In the genomic region with DNA sequence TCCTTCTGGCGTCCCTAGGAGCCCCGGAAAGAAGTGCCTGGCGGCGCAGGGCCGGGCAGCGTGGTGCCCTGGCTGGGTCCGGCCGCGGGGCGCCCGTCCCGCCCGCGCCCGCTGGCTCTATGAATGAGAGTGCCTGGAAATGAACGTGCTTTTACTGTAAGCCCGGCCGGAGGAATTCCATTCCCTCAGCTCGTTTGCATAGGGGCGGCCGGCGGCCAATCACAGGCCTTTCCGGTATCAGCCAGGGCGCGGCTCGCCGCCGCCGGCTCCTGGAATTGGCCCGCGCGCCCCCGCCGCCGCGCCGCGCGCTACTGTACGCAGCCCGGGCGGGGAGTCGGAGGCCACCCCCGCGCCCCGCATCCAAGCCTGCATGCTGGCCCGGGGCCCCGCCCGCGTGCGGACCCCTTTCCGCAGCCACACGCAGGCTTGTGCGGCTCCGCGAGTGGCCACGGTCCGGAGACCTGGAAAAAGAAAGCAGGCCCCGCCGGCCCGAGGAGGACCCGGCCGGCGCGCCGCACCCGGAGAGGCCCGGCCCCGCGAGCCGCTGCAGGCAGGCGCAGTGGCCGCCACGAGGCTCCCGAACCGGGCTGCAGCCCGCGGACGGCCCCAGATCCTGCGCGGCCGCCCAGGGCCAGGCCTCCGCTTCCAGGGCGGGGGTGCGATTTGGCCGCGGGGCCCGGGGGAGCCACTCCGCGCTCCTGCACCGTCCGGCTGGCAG, we compare ENCODE assay signal across 1 cellular context.
A peak's percentile ranks its signal among the peaks of the same experiment; 100 is the strongest.
TF ChIP-seq lines count a peak whose summit lies in the region.

No MANE protein-coding gene starts in this region.

TF ChIP-seq in HepG2, 621 proteins besides CTCF, POLR2A, EP300 and RAD21 (continued from another document and continues in another):
- TF ChIP-seq, protein P1, sequence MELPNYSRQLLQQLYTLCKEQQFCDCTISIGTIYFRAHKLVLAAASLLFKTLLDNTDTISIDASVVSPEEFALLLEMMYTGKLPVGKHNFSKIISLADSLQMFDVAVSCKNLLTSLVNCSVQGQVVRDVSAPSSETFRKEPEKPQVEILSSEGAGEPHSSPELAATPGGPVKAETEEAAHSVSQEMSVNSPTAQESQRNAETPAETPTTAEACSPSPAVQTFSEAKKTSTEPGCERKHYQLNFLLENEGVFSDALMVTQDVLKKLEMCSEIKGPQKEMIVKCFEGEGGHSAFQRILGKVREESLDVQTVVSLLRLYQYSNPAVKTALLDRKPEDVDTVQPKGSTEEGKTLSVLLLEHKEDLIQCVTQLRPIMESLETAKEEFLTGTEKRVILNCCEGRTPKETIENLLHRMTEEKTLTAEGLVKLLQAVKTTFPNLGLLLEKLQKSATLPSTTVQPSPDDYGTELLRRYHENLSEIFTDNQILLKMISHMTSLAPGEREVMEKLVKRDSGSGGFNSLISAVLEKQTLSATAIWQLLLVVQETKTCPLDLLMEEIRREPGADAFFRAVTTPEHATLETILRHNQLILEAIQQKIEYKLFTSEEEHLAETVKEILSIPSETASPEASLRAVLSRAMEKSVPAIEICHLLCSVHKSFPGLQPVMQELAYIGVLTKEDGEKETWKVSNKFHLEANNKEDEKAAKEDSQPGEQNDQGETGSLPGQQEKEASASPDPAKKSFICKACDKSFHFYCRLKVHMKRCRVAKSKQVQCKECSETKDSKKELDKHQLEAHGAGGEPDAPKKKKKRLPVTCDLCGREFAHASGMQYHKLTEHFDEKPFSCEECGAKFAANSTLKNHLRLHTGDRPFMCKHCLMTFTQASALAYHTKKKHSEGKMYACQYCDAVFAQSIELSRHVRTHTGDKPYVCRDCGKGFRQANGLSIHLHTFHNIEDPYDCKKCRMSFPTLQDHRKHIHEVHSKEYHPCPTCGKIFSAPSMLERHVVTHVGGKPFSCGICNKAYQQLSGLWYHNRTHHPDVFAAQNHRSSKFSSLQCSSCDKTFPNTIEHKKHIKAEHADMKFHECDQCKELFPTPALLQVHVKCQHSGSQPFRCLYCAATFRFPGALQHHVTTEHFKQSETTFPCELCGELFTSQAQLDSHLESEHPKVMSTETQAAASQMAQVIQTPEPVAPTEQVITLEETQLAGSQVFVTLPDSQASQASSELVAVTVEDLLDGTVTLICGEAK (IDR thresholded peaks at IDR 0.05): no peak
- TF ChIP-seq, protein P1 (CRISPR knock-in tag; IDR thresholded peaks at IDR 0.05): no peak
- TF ChIP-seq ZNF850 (CRISPR knock-in tag; conservative IDR thresholded peaks at IDR 0.05): no peak
- no peak for TF ChIP-seq JUND (CRISPR knock-in tag; IDR thresholded peaks at IDR 0.05)
- no peak for TF ChIP-seq ZNF253 (CRISPR knock-in tag; IDR thresholded peaks at IDR 0.05; ENCODE audit: borderline replicate concordance)
- TF ChIP-seq SCMH1 (CRISPR knock-in tag; IDR thresholded peaks at IDR 0.05; ENCODE audit: borderline replicate concordance): no peak
- peak; percentile 50 for TF ChIP-seq NFYC (CRISPR knock-in tag; IDR thresholded peaks at IDR 0.05)
- no peak for TF ChIP-seq ZNF333 (CRISPR knock-in tag; IDR thresholded peaks at IDR 0.05; ENCODE audit: borderline replicate concordance)
- TF ChIP-seq, protein P2, sequence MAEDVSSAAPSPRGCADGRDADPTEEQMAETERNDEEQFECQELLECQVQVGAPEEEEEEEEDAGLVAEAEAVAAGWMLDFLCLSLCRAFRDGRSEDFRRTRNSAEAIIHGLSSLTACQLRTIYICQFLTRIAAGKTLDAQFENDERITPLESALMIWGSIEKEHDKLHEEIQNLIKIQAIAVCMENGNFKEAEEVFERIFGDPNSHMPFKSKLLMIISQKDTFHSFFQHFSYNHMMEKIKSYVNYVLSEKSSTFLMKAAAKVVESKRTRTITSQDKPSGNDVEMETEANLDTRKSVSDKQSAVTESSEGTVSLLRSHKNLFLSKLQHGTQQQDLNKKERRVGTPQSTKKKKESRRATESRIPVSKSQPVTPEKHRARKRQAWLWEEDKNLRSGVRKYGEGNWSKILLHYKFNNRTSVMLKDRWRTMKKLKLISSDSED (CRISPR knock-in tag; IDR thresholded peaks at IDR 0.05): 0 out of 2 replicates have a peak, but pooled peaks have one; percentile 69
- TF ChIP-seq SRSF4 (IDR thresholded peaks at IDR 0.05; ENCODE audit: low read depth, low read length, poor library complexity, severe bottlenecking): no peak
- no peak for TF ChIP-seq PITX1 (CRISPR knock-in tag; IDR thresholded peaks at IDR 0.05)
- TF ChIP-seq AKAP8 (CRISPR knock-in tag; IDR thresholded peaks at IDR 0.05): no peak
- TF ChIP-seq, protein P3, sequence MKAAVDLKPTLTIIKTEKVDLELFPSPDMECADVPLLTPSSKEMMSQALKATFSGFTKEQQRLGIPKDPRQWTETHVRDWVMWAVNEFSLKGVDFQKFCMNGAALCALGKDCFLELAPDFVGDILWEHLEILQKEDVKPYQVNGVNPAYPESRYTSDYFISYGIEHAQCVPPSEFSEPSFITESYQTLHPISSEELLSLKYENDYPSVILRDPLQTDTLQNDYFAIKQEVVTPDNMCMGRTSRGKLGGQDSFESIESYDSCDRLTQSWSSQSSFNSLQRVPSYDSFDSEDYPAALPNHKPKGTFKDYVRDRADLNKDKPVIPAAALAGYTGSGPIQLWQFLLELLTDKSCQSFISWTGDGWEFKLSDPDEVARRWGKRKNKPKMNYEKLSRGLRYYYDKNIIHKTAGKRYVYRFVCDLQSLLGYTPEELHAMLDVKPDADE (CRISPR knock-in tag; IDR thresholded peaks at IDR 0.05): no peak
- peak; percentile 70; the same call in 1 of the 2 replicates for TF ChIP-seq ZNF790 (CRISPR knock-in tag; IDR thresholded peaks at IDR 0.05; ENCODE audit: borderline replicate concordance)
- TF ChIP-seq TRIM24 (CRISPR knock-in tag; IDR thresholded peaks at IDR 0.05): no peak
- no peak for TF ChIP-seq ZFP62 (CRISPR knock-in tag; IDR thresholded peaks at IDR 0.05)
- TF ChIP-seq KMT2B (CRISPR knock-in tag; IDR thresholded peaks at IDR 0.05): no peak; the same call in 1 of the 2 replicates
- no peak for TF ChIP-seq SP5 (CRISPR knock-in tag; IDR thresholded peaks at IDR 0.05; ENCODE audit: borderline replicate concordance, low read depth)
- TF ChIP-seq, protein P4, sequence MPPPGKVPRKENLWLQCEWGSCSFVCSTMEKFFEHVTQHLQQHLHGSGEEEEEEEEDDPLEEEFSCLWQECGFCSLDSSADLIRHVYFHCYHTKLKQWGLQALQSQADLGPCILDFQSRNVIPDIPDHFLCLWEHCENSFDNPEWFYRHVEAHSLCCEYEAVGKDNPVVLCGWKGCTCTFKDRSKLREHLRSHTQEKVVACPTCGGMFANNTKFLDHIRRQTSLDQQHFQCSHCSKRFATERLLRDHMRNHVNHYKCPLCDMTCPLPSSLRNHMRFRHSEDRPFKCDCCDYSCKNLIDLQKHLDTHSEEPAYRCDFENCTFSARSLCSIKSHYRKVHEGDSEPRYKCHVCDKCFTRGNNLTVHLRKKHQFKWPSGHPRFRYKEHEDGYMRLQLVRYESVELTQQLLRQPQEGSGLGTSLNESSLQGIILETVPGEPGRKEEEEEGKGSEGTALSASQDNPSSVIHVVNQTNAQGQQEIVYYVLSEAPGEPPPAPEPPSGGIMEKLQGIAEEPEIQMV (CRISPR knock-in tag; IDR thresholded peaks at IDR 0.05; ENCODE audit: low read depth): no peak
- TF ChIP-seq SOX5 (CRISPR knock-in tag; IDR thresholded peaks at IDR 0.05; ENCODE audit: borderline replicate concordance): no peak
- no peak for TF ChIP-seq ZNF558 (CRISPR knock-in tag; IDR thresholded peaks at IDR 0.05; ENCODE audit: borderline replicate concordance)
- TF ChIP-seq ZNF598 (CRISPR knock-in tag; IDR thresholded peaks at IDR 0.05; ENCODE audit: borderline replicate concordance): no peak
- TF ChIP-seq MAFF (IDR thresholded peaks at IDR 0.05; ENCODE audit: low read depth, low read length): no peak
- peak; percentile 81 for TF ChIP-seq DR1 (CRISPR knock-in tag; IDR thresholded peaks at IDR 0.05)
- TF ChIP-seq HNRNPH1 (optimal IDR thresholded peaks at IDR 0.05; ENCODE audit: low read depth, low read length): no peak
- peak; percentile 21; the same call in 1 of the 2 replicates for TF ChIP-seq ATF7-NPFF (CRISPR knock-in tag; IDR thresholded peaks at IDR 0.05; ENCODE audit: low read depth)
- TF ChIP-seq ZNF180 (CRISPR knock-in tag; IDR thresholded peaks at IDR 0.05; ENCODE audit: borderline replicate concordance, low read depth): no peak
- no peak for TF ChIP-seq ATM (IDR thresholded peaks at IDR 0.05; ENCODE audit: borderline replicate concordance)
- TF ChIP-seq, protein P5, sequence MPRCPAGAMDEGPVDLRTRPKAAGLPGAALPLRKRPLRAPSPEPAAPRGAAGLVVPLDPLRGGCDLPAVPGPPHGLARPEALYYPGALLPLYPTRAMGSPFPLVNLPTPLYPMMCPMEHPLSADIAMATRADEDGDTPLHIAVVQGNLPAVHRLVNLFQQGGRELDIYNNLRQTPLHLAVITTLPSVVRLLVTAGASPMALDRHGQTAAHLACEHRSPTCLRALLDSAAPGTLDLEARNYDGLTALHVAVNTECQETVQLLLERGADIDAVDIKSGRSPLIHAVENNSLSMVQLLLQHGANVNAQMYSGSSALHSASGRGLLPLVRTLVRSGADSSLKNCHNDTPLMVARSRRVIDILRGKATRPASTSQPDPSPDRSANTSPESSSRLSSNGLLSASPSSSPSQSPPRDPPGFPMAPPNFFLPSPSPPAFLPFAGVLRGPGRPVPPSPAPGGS (CRISPR knock-in tag; IDR thresholded peaks at IDR 0.05): no peak
- no peak for TF ChIP-seq ZSCAN31 (CRISPR knock-in tag; IDR thresholded peaks at IDR 0.05; ENCODE audit: low read depth)
- no peak; the same call in 1 of the 2 replicates for TF ChIP-seq GATAD2A (CRISPR knock-in tag; IDR thresholded peaks at IDR 0.05)
- TF ChIP-seq ZNF124 (CRISPR knock-in tag; IDR thresholded peaks at IDR 0.05): no peak
- TF ChIP-seq, protein P6, sequence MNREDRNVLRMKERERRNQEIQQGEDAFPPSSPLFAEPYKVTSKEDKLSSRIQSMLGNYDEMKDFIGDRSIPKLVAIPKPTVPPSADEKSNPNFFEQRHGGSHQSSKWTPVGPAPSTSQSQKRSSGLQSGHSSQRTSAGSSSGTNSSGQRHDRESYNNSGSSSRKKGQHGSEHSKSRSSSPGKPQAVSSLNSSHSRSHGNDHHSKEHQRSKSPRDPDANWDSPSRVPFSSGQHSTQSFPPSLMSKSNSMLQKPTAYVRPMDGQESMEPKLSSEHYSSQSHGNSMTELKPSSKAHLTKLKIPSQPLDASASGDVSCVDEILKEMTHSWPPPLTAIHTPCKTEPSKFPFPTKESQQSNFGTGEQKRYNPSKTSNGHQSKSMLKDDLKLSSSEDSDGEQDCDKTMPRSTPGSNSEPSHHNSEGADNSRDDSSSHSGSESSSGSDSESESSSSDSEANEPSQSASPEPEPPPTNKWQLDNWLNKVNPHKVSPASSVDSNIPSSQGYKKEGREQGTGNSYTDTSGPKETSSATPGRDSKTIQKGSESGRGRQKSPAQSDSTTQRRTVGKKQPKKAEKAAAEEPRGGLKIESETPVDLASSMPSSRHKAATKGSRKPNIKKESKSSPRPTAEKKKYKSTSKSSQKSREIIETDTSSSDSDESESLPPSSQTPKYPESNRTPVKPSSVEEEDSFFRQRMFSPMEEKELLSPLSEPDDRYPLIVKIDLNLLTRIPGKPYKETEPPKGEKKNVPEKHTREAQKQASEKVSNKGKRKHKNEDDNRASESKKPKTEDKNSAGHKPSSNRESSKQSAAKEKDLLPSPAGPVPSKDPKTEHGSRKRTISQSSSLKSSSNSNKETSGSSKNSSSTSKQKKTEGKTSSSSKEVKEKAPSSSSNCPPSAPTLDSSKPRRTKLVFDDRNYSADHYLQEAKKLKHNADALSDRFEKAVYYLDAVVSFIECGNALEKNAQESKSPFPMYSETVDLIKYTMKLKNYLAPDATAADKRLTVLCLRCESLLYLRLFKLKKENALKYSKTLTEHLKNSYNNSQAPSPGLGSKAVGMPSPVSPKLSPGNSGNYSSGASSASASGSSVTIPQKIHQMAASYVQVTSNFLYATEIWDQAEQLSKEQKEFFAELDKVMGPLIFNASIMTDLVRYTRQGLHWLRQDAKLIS (CRISPR knock-in tag; IDR thresholded peaks at IDR 0.05): no peak
- TF ChIP-seq, protein P7, sequence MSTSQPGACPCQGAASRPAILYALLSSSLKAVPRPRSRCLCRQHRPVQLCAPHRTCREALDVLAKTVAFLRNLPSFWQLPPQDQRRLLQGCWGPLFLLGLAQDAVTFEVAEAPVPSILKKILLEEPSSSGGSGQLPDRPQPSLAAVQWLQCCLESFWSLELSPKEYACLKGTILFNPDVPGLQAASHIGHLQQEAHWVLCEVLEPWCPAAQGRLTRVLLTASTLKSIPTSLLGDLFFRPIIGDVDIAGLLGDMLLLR (CRISPR knock-in tag; IDR thresholded peaks at IDR 0.05): no peak
- TF ChIP-seq ZNF816 (CRISPR knock-in tag; IDR thresholded peaks at IDR 0.05; ENCODE audit: borderline replicate concordance): 0 out of 2 replicates have a peak, but pooled peaks have one; percentile 62
- no peak for TF ChIP-seq ZNF350 (CRISPR knock-in tag; IDR thresholded peaks at IDR 0.05; ENCODE audit: borderline replicate concordance, low read depth)
- TF ChIP-seq PTBP1 (IDR thresholded peaks at IDR 0.05; ENCODE audit: low read depth, low read length, poor library complexity, severe bottlenecking): no peak
